In genomic region chr19:52248256-52248655, GRCh38 we compare ENCODE assay signal across 8 cellular contexts. TPM values are rescaled to one million over a fixed set of nuclear protein-coding genes. Genes with fewer than 3 reads are reported as not detected.
DNase-seq lines count a peak whose midpoint lies in the region; ATAC-seq and TF ChIP-seq lines count a peak whose summit lies in the region.

No MANE protein-coding gene starts in this region.

- no peaks in the 10 kb centered on the region for H3K79me1 ChIP-seq in IMR-90 (ENCODE audit: low read depth in 1 of 2, low read length in 2 of 2)

- TF ChIP-seq CTCF in AG09319 (IDR thresholded peaks at IDR 0.05; ENCODE audit: low read depth, low read length) (peak; percentile 43), IMR-90 (conservative IDR thresholded peaks at IDR 0.05; ENCODE audit: low read depth, low read length) (peak; percentile 65), astrocyte of the spinal cord (IDR thresholded peaks at IDR 0.05; ENCODE audit: low read depth, low read length) (peak; percentile 27)

- no peak overlapping the region for H2AFZ ChIP-seq in IMR-90 (replicated peaks; ENCODE audit: low read length, poor library complexity)

- no peak overlapping the region for H3K14ac ChIP-seq in IMR-90 (replicated peaks; ENCODE audit: low read depth, low read length)

- no peak overlapping the region for H4K91ac ChIP-seq in IMR-90 (ENCODE audit: insufficient read depth, low read depth, low read length)

- DNase-seq in AG09319 (ENCODE audit: extremely low read depth, low read depth): peak; percentile 4
- DNase-seq in IMR-90: peak; percentile 33
- DNase-seq in T-helper 1 cell: peak; percentile 7 to 60 (median 34)
- DNase-seq in astrocyte of the spinal cord (ENCODE audit: low read depth, low spot score): no peak
- DNase-seq in left colon: peak in 1 of 2 donors; percentile 69
- DNase-seq in stimulated activated CD8-positive, alpha-beta memory T cell treated with anti-CD3 and anti-CD28 coated beads, Interleukin-12 subunit alpha, Interleukin-12 subunit beta, amount 100 ng/mL, for 4 hours (ENCODE audit: low read depth): peak; percentile 26

- no peak overlapping the region for H4K5ac ChIP-seq in IMR-90 (ENCODE audit: low read depth, low read length)

- CTCF ChIA-PET in IMR-90 (lab: Yijun Ruan, JAX): no interaction called here

- H3K4me3 ChIP-seq in IMR-90 (ENCODE audit: insufficient read depth, low read depth, low read length) (no peak overlapping the region), astrocyte of the spinal cord (ENCODE audit: low read depth, low read length) (no peak overlapping the region)

- no peak overlapping the region for H2BK120ac ChIP-seq in IMR-90 (ENCODE audit: low read depth, low read length)

- H3K4ac ChIP-seq in IMR-90 (ENCODE audit: low read depth, low read length): no peak overlapping the region

- no peaks in the 10 kb centered on the region for H3K36me3 ChIP-seq in IMR-90 (ENCODE audit: control insufficient read depth, insufficient read depth, low read length)

- no peak overlapping the region for H3K56ac ChIP-seq in IMR-90 (ENCODE audit: extremely low read depth, insufficient read depth, low read length)

- H4K20me1 ChIP-seq in IMR-90 (ENCODE audit: insufficient read depth, low read length): no peaks in the 10 kb centered on the region

- intact Hi-C loops in IMR-90 (cut with micrococcal nuclease): loop anchor here (1.0 kb wide), 1 partner anchor 500 kb away; no protein-coding TSS in a partner anchor
- intact Hi-C loops in left colon (cut with DNase I, micrococcal nuclease): no loop called here

- H4K8ac ChIP-seq in IMR-90 (ENCODE audit: low read depth in 2 of 2, low read length in 2 of 2): no peak overlapping the region

- no peak overlapping the region for H3K23ac ChIP-seq in IMR-90 (ENCODE audit: low read depth, low read length)

- H3K27ac ChIP-seq in IMR-90 (ENCODE audit: insufficient read depth, low read length): no peak overlapping the region

- no peaks in the 10 kb centered on the region for H3K9me3 ChIP-seq in IMR-90 (ENCODE audit: control insufficient read depth, insufficient read depth, low read length)

- H2AK9ac ChIP-seq in IMR-90 (replicated peaks; ENCODE audit: low read depth, low read length, poor library complexity): no peak overlapping the region

- no peaks in the 10 kb centered on the region for H3K4me1 ChIP-seq in IMR-90 (ENCODE audit: control insufficient read depth, insufficient read depth, low read length)

- no peaks in the 10 kb centered on the region for H3K9me1 ChIP-seq in IMR-90 (ENCODE audit: insufficient read depth, low read length)

- H3K27me3 ChIP-seq in IMR-90 (ENCODE audit: control insufficient read depth, insufficient read depth, low read length): no peaks in the 10 kb centered on the region

- no peak overlapping the region for H2AK5ac ChIP-seq in IMR-90 (ENCODE audit: low read depth, low read length)

- WGBS in IMR-90 (ENCODE audit: extremely low coverage in 2 of 2, insufficient read length in 1 of 2), 2 experiments: 13% methylated on average over 3 of the region's 7 CpGs; no CpG with 5 or more reads in 1 of the 2 experiments

- no peak overlapping the region for H2BK5ac ChIP-seq in IMR-90 (ENCODE audit: low read depth, low read length, poor library complexity, severe bottlenecking)

- TF ChIP-seq RAD21 in IMR-90 (IDR thresholded peaks at IDR 0.05; ENCODE audit: low read length): peak; percentile 65

- H3K4me2 ChIP-seq in IMR-90 (ENCODE audit: low read depth, low read length): no peak overlapping the region

- H3K9ac ChIP-seq in IMR-90 (ENCODE audit: low read depth, low read length): no peak overlapping the region

- in situ Hi-C loops in IMR-90 (cut with MboI; ENCODE audit: low sequenced_read_pairs): no loop called here
- in situ Hi-C loops in astrocyte of the spinal cord (cut with HindIII; ENCODE audit: low sequenced_read_pairs): no loop called here

- TF ChIP-seq POLR2A in IMR-90 (IDR thresholded peaks at IDR 0.05; ENCODE audit: low read depth, low read length): no peak

- dilution Hi-C loops in IMR-90 (cut with HindIII; ENCODE audit: low sequenced_read_pairs, unreplicated experiment): no loop called here

- ATAC-seq in IMR-90 (ENCODE audit: low read depth): peak; percentile 91
- ATAC-seq in left colon: peak; percentile 73
- no peak for ATAC-seq in HG02870 (IDR thresholded peaks at IDR 0.05; ENCODE audit: unreplicated experiment)
- no peak for ATAC-seq in HG03175 (IDR thresholded peaks at IDR 0.05; ENCODE audit: unreplicated experiment)

- BruUV-seq in IMR-90 (replicated peaks; lab: Mats Ljungman, UMichigan): no TSS peak

- H3K18ac ChIP-seq in IMR-90 (ENCODE audit: low read depth, low read length): no peak overlapping the region

- POLR2A ChIA-PET in IMR-90 (lab: Charles Lee; ENCODE audit: unreplicated experiment): no interaction called here

- no peak overlapping the region for H2BK20ac ChIP-seq in IMR-90 (ENCODE audit: low read depth, low read length)

- no peak overlapping the region for H2BK15ac ChIP-seq in IMR-90 (ENCODE audit: low read depth, low read length)

TF ChIP-seq in IMR-90, 13 proteins besides CTCF, POLR2A, EP300 and RAD21:
- TF ChIP-seq SMC3 (IDR thresholded peaks at IDR 0.05; ENCODE audit: low read depth, low read length): peak; percentile 54
- no peak for TF ChIP-seq ELK1 (IDR thresholded peaks at IDR 0.05; ENCODE audit: borderline replicate concordance, low read depth, low read length)

RNA-seq across cellular contexts. Expression of gene ZNF766, which starts 21.1 kb away (rescaled TPM):
- total RNA-seq in IMR-90 (2012; rRNA removed): 18.9 and 20.4 TPM in 2 replicates
- 3.4 and 4.9 TPM in 2 replicates for polyA plus RNA-seq in IMR-90 (2012; rRNA removed)
- 0.63 and 0.94 TPM in 2 replicates for polyA plus RNA-seq in IMR-90 (2012; cell fraction: cytosol; rRNA removed)
- 0.61 and 3.7 TPM in 2 replicates for polyA plus RNA-seq in IMR-90 (2012; cell fraction: nucleus; rRNA removed; ENCODE audit: low replicate concordance)
- total RNA-seq in left colon: 10 to 100 TPM in 1 of 2 donors, 1 to 10 TPM in 1; 7.8 to 11.4 TPM

RNA-seq across cellular contexts. Expression of gene ZNF480, which starts 48.7 kb away (rescaled TPM):
- total RNA-seq in IMR-90 (2012; rRNA removed): 10.9 and 22.5 TPM in 2 replicates
- polyA plus RNA-seq in IMR-90 (2012; rRNA removed): 3.6 and 6.3 TPM in 2 replicates
- 1.5 and 1.9 TPM in 2 replicates for polyA plus RNA-seq in IMR-90 (2012; cell fraction: cytosol; rRNA removed)
- polyA plus RNA-seq in IMR-90 (2012; cell fraction: nucleus; rRNA removed; ENCODE audit: low replicate concordance): 0.73 and 5.0 TPM in 2 replicates
- total RNA-seq in left colon: 10 to 100 TPM; 12.1 to 14.0 TPM

RNA-seq across cellular contexts. Expression of gene PPP2R1A, which starts 58.4 kb away (rescaled TPM):
- total RNA-seq in IMR-90 (2012; rRNA removed) (137 and 173 TPM in 2 replicates), left colon (100 to 1,000 TPM; 262 to 281 TPM)
- polyA plus RNA-seq in IMR-90 (2012; rRNA removed): 250 and 292 TPM in 2 replicates
- 251 and 446 TPM in 2 replicates for polyA plus RNA-seq in IMR-90 (2012; cell fraction: cytosol; rRNA removed)
- 89.3 and 214 TPM in 2 replicates for polyA plus RNA-seq in IMR-90 (2012; cell fraction: nucleus; rRNA removed; ENCODE audit: low replicate concordance)

Comparison
In these comparisons a context has a peak if more than half of its experiments do, and no peak if none do; other contexts are left out.
1. ATAC-seq: peak in IMR-90 (single experiment) and left colon (single experiment); none in HG02870 (single experiment) and HG03175 (single experiment).
2. Peak in every context shown above with its lines, with median percentiles within 50 percentile points of each other: CTCF ChIP-seq.